9 cellular contexts compared by ENCODE assay signal in genomic region chr1:90721210-90722194, GRCh38. TPM values are rescaled to one million over a fixed set of nuclear protein-coding genes. Genes with fewer than 3 reads are reported as not detected.
DNase-seq lines count a peak whose midpoint lies in the region; ATAC-seq and TF ChIP-seq lines count a peak whose summit lies in the region.
"Had no signal": no experiment of that assay in that cellular context is flagged by ENCODE, and none has a peak within 500 bp of the region (broad histone marks: within the 10 kb centered on the region; RNA-seq: fewer than 3 reads in every experiment).

No MANE protein-coding gene starts in this region.

- H2BK15ac ChIP-seq in mesenchymal stem cell (ENCODE audit: low read depth, poor library complexity, severe bottlenecking) = no peak overlapping the region

- H2BK120ac ChIP-seq in mesenchymal stem cell (ENCODE audit: low read depth, low read length) = no peak overlapping the region

- H2BK5ac ChIP-seq in mesenchymal stem cell (ENCODE audit: low read depth, low read length, poor library complexity, severe bottlenecking) = no peak overlapping the region

- no peak overlapping the region for H3K4ac ChIP-seq in mesenchymal stem cell (ENCODE audit: low read depth in 1 of 2, low read length in 2 of 2)

- no peak overlapping the region for H3K9ac ChIP-seq in mesenchymal stem cell (ENCODE audit: low read length)
- H3K9ac ChIP-seq: BLaER1 had no signal

- H3K4me2 ChIP-seq in mesenchymal stem cell (ENCODE audit: low read length, poor library complexity, severe bottlenecking) = no peak overlapping the region
- H3K4me2 ChIP-seq: BLaER1 had no signal

- no peak overlapping the region for H3K18ac ChIP-seq in mesenchymal stem cell (ENCODE audit: low read depth in 1 of 2, low read length in 2 of 2)

- in situ Hi-C loops in HAP-1 (cut with MboI; ENCODE audit: low sequenced_read_pairs) = loop anchor here (25.0 kb wide), 2 partner anchors 241 to 441 kb away; no protein-coding TSS in a partner anchor

- H3K36me3 ChIP-seq in HAP-1 (replicated peaks) (no peaks in the 10 kb centered on the region), mesenchymal stem cell (ENCODE audit: control insufficient read depth in 1 of 2, insufficient read depth in 2 of 2, low read depth in 1 of 2, low read length in 2 of 2) (no peaks in the 10 kb centered on the region)
- H3K36me3 ChIP-seq: BLaER1 had no signal

- no peak overlapping the region for H2AK5ac ChIP-seq in mesenchymal stem cell (ENCODE audit: low read length, severe bottlenecking)

- H3K27ac ChIP-seq in mesenchymal stem cell (ENCODE audit: low read length, poor library complexity, severe bottlenecking) = no peak overlapping the region
- H3K27ac ChIP-seq: BLaER1 had no signal

- no peak overlapping the region for H3K14ac ChIP-seq in mesenchymal stem cell (ENCODE audit: low read length in 2 of 2)

- no peak overlapping the region for H4K8ac ChIP-seq in mesenchymal stem cell (ENCODE audit: low read length)

- H3K4me1 ChIP-seq in HAP-1 (no peaks in the 10 kb centered on the region; the same call in 1 of the 2 replicates), mesenchymal stem cell (ENCODE audit: control insufficient read depth, insufficient read depth, low read depth, low read length) (peaks cover 43% of the 10 kb centered on the region)
- H3K4me1 ChIP-seq: BLaER1 had no signal

- peak; percentile 58 for ATAC-seq in SK-N-SH treated with all-trans-retinoic acid at 6 μM for 48 hours
- no peak for ATAC-seq in HG03108 (IDR thresholded peaks at IDR 0.05; ENCODE audit: unreplicated experiment)

- no peak overlapping the region for H3K4me3 ChIP-seq in HAP-1
- no peak overlapping the region for H3K4me3 ChIP-seq in mesenchymal stem cell (ENCODE audit: insufficient read depth in 1 of 2, low read depth in 1 of 2, low read length in 2 of 2)
- H3K4me3 ChIP-seq: BLaER1 had no signal

- H3K23ac ChIP-seq in mesenchymal stem cell (ENCODE audit: low read length in 2 of 2) = no peak overlapping the region

- DNase-seq in NK-92 treated with Interleukin-12 subunit alpha and Interleukin-12 subunit beta, amount 100 ng/mL, for 24 hours (lab: John Stamatoyannopoulos, UW) = peak; percentile 29
- DNase-seq in NK-92 (lab: John Stamatoyannopoulos, UW; ENCODE audit: unreplicated experiment) = no peak
- DNase-seq in HAP-1 (ENCODE audit: low spot score in 2 of 2) = peak; percentile 83 to 85
- DNase-seq in NCI-H1105 (lab: John Stamatoyannopoulos, UW) = peak; percentile 87
- DNase-seq in cerebellar nuclear complex (lab: John Stamatoyannopoulos, UW) = peak; percentile 47 to 71
- peak; percentile 59 for DNase-seq in mesenchymal stem cell

- no peak overlapping the region for H4K91ac ChIP-seq in mesenchymal stem cell (ENCODE audit: low read length)

- WGBS in mesenchymal stem cell = 0% methylated on average over 9 of the region's 15 CpGs

- H3K9me3 ChIP-seq in HAP-1 = no peaks in the 10 kb centered on the region
- H3K9me3 ChIP-seq in mesenchymal stem cell (ENCODE audit: control insufficient read depth, low read length) = no peaks in the 10 kb centered on the region

- H2BK12ac ChIP-seq in mesenchymal stem cell (ENCODE audit: low read length in 2 of 2) = no peak overlapping the region

- no peak overlapping the region for H2AFZ ChIP-seq in mesenchymal stem cell (ENCODE audit: low read depth, low read length)

- peaks cover 7% of the 10 kb centered on the region; the same call in 1 of the 2 replicates for H3K27me3 ChIP-seq in HAP-1 (ENCODE audit: low read depth)
- peaks cover 90 to 93% of the 10 kb centered on the region in 2 experiments for H3K27me3 ChIP-seq in mesenchymal stem cell (ENCODE audit: control insufficient read depth in 1 of 2, insufficient read depth in 1 of 2, low read length in 2 of 2)

- no peaks in the 10 kb centered on the region for H3K79me1 ChIP-seq in mesenchymal stem cell (replicated peaks; ENCODE audit: low read length, poor library complexity, severe bottlenecking)

TF ChIP-seq in SK-N-SH treated with all-trans-retinoic acid at 6 μM for 48 hours, 23 proteins besides CTCF, POLR2A, EP300 and RAD21:
- no peak for TF ChIP-seq ZC3H10 (CRISPR knock-in tag; IDR thresholded peaks at IDR 0.05)
- TF ChIP-seq SNAI2 (CRISPR knock-in tag; IDR thresholded peaks at IDR 0.05) = no peak

RNA-seq across cellular contexts. Expression of gene BARHL2, which starts 4.4 kb away (rescaled TPM):
- polyA plus RNA-seq in mesenchymal stem cell (2013, experiment 1 of 2) = not detected
- polyA plus RNA-seq in mesenchymal stem cell (2013, experiment 2 of 2) = not detected
